In genomic region chrX:48728653-48729052, GRCh38 we compare ENCODE assay signal across 23 cellular contexts. TPM values are rescaled to one million over a fixed set of nuclear protein-coding genes. Genes with fewer than 3 reads are reported as not detected.
A peak's percentile ranks its signal among the peaks of the same experiment; 100 is the strongest.
DNase-seq lines count a peak whose midpoint lies in the region; ATAC-seq and TF ChIP-seq lines count a peak whose summit lies in the region.
"Had no signal": no experiment of that assay in that cellular context is flagged by ENCODE, and none has a peak within 500 bp of the region (broad histone marks: within the 10 kb centered on the region; RNA-seq: fewer than 3 reads in every experiment).

No MANE protein-coding gene starts in this region.

- H3K27me3 Mint-ChIP-seq in activated T-cell treated with anti-CD3 and anti-CD28 coated beads, Interleukin-2, amount 50 U/mL, for 72 hours (ENCODE audit: low read depth), result peaks cover 13% of the 10 kb centered on the region
- H3K27me3 Mint-ChIP-seq in CD8-positive, alpha-beta memory T cell, result no peaks in the 10 kb centered on the region
- no peaks in the 10 kb centered on the region for H3K27me3 Mint-ChIP-seq in activated T-helper 2 cell treated with anti-CD3 and anti-CD28 coated beads, Interferon-gamma antibody, Interleukin-2, Interleukin-4, amounts not matched to agents 10 μg/mL and 5 μg/mL and 100 μg/mL, durations not matched to agents 14 hours and 24 hours and 36 hours (ENCODE audit: low read depth)
- H3K27me3 Mint-ChIP-seq in natural killer cell treated with Interleukin-12 subunit alpha and Interleukin-12 subunit beta and Interleukin-15 and Interleukin-18, amount 100 ng/mL, for 72 hours, result peaks cover 0 to 4% of the 10 kb centered on the region in 2 donors

- H3K4me1 ChIP-seq in CD8-positive, alpha-beta memory T cell (ENCODE audit: insufficient read depth, low read length), result peaks cover 17% of the 10 kb centered on the region
- no peaks in the 10 kb centered on the region for H3K4me1 ChIP-seq in mucosa of descending colon (ENCODE audit: low read depth)
- H3K4me1 ChIP-seq: BLaER1 had no signal

- no peak overlapping the region for H3K4me3 ChIP-seq in CD8-positive, alpha-beta memory T cell (ENCODE audit: low read length)
- no peak overlapping the region for H3K4me3 ChIP-seq in mucosa of descending colon
- H3K4me3 ChIP-seq: BLaER1 had no signal

- no peaks in the 10 kb centered on the region for H3K36me3 ChIP-seq in CD8-positive, alpha-beta memory T cell (ENCODE audit: insufficient read depth, low read length)
- no peaks in the 10 kb centered on the region for H3K36me3 ChIP-seq in mucosa of descending colon (ENCODE audit: low read depth)
- H3K36me3 ChIP-seq: BLaER1 had no signal

- CTCF ChIA-PET in CD8-positive, alpha-beta memory T cell (lab: Charles Lee), result no interaction called here

- no peak for DNase-seq in activated T-cell treated with anti-CD3 and anti-CD28 coated beads, Interleukin-2, amount 50 U/mL, for 72 hours
- DNase-seq in activated T-cell treated with anti-CD3 and anti-CD28 coated beads for 4 hours, result no peak
- DNase-seq in CD8-positive, alpha-beta memory T cell, result no peak
- DNase-seq in activated T-helper 2 cell treated with anti-CD3 and anti-CD28 coated beads, Interferon-gamma antibody, Interleukin-2, Interleukin-4, amounts not matched to agents 10 μg/mL and 5 μg/mL and 100 μg/mL, durations not matched to agents 14 hours and 24 hours and 36 hours (ENCODE audit: low spot score), result no peak
- no peak for DNase-seq in natural killer cell treated with Interleukin-12 subunit alpha and Interleukin-12 subunit beta and Interleukin-15 and Interleukin-18, amount 100 ng/mL, for 72 hours (ENCODE audit: low spot score)
- DNase-seq in mucosa of descending colon, result no peak
- no peak for DNase-seq in NCI-H2029 (lab: John Stamatoyannopoulos, UW)
- DNase-seq: GDM1; GOT3; HCEC 1CT; NCI-H1092 treated with DMSO at 0.1 percent for 48 hours; NCI-H146; NCI-H2029 treated with DMSO at 0.1 percent for 48 hours; NCI-H2171; NCI-H345; NCI-H524; NCI-H774; NK-92 treated with Interleukin-12 subunit alpha and Interleukin-12 subunit beta, amount 100 ng/mL, for 24 hours had no signal

- H3K9me3 ChIP-seq in CD8-positive, alpha-beta memory T cell (ENCODE audit: low read length), result no peaks in the 10 kb centered on the region
- H3K9me3 ChIP-seq in mucosa of descending colon, result no peaks in the 10 kb centered on the region
- H3K9me3 ChIP-seq: BLaER1 had no signal

- H3K27me3 ChIP-seq in CD8-positive, alpha-beta memory T cell (ENCODE audit: insufficient read depth, low read length, poor library complexity, severe bottlenecking), result no peaks in the 10 kb centered on the region

- no peak for TF ChIP-seq CTCF in mucosa of descending colon (IDR thresholded peaks at IDR 0.05)

- ATAC-seq in activated T-cell treated with anti-CD3 and anti-CD28 coated beads, Interleukin-2, amount 50 U/mL, for 72 hours (replicated peaks in 1 of 2), result peak in 1 of 2 donors; percentile 36
- no peak for ATAC-seq in natural killer cell treated with Interleukin-12 subunit alpha and Interleukin-12 subunit beta and Interleukin-15 and Interleukin-18, amount 100 ng/mL, for 72 hours
- no peak for ATAC-seq in HG02870 (IDR thresholded peaks at IDR 0.05; ENCODE audit: unreplicated experiment)
- no peak for ATAC-seq in mucosa of descending colon

- peaks cover 9 to 17% of the 10 kb centered on the region in 2 donors for H3K36me3 Mint-ChIP-seq in activated T-cell treated with anti-CD3 and anti-CD28 coated beads, Interleukin-2, amount 50 U/mL, for 72 hours (ENCODE audit: insufficient read depth in 2 of 2)
- no peaks in the 10 kb centered on the region for H3K36me3 Mint-ChIP-seq in CD8-positive, alpha-beta memory T cell
- H3K36me3 Mint-ChIP-seq in activated T-helper 2 cell treated with anti-CD3 and anti-CD28 coated beads, Interferon-gamma antibody, Interleukin-2, Interleukin-4, amounts not matched to agents 10 μg/mL and 5 μg/mL and 100 μg/mL, durations not matched to agents 14 hours and 24 hours and 36 hours (ENCODE audit: low read depth), result peaks cover 30% of the 10 kb centered on the region
- peaks cover 10% of the 10 kb centered on the region for H3K36me3 Mint-ChIP-seq in natural killer cell treated with Interleukin-12 subunit alpha and Interleukin-12 subunit beta and Interleukin-15 and Interleukin-18, amount 100 ng/mL, for 72 hours

- peaks cover 23% of the 10 kb centered on the region for H3K4me1 Mint-ChIP-seq in activated T-cell treated with anti-CD3 and anti-CD28 coated beads, Interleukin-2, amount 50 U/mL, for 72 hours (ENCODE audit: low read depth)
- H3K4me1 Mint-ChIP-seq in CD8-positive, alpha-beta memory T cell, result peaks cover 38 to 49% (median 42%) of the 10 kb centered on the region in 3 donors
- peaks cover 24% of the 10 kb centered on the region for H3K4me1 Mint-ChIP-seq in activated T-helper 2 cell treated with anti-CD3 and anti-CD28 coated beads, Interferon-gamma antibody, Interleukin-2, Interleukin-4, amounts not matched to agents 10 μg/mL and 5 μg/mL and 100 μg/mL, durations not matched to agents 14 hours and 24 hours and 36 hours (ENCODE audit: low read depth)
- peaks cover 24 to 35% of the 10 kb centered on the region in 2 donors for H3K4me1 Mint-ChIP-seq in natural killer cell treated with Interleukin-12 subunit alpha and Interleukin-12 subunit beta and Interleukin-15 and Interleukin-18, amount 100 ng/mL, for 72 hours (ENCODE audit: low read depth in 2 of 2)

- peak overlapping the region; percentile 49 for H3K27ac Mint-ChIP-seq in activated T-cell treated with anti-CD3 and anti-CD28 coated beads, Interleukin-2, amount 50 U/mL, for 72 hours
- peak overlapping the region in 7 of 8 donors; percentile 11 to 81 (median 37) for H3K27ac Mint-ChIP-seq in CD8-positive, alpha-beta memory T cell
- H3K27ac Mint-ChIP-seq in activated T-helper 2 cell treated with anti-CD3 and anti-CD28 coated beads, Interferon-gamma antibody, Interleukin-2, Interleukin-4, amounts not matched to agents 10 μg/mL and 5 μg/mL and 100 μg/mL, durations not matched to agents 14 hours and 24 hours and 36 hours, result peak overlapping the region; percentile 31
- peak overlapping the region in 1 of 2 donors; percentile 15 for H3K27ac Mint-ChIP-seq in natural killer cell treated with Interleukin-12 subunit alpha and Interleukin-12 subunit beta and Interleukin-15 and Interleukin-18, amount 100 ng/mL, for 72 hours

- intact Hi-C loops in activated T-helper 2 cell treated with anti-CD3 and anti-CD28 coated beads, Interferon-gamma antibody, Interleukin-2, Interleukin-4, amounts not matched to agents 10 μg/mL and 5 μg/mL and 100 μg/mL, durations not matched to agents 14 hours and 24 hours and 36 hours (cut with micrococcal nuclease), result loop anchor here (2.0 kb wide), 1 partner anchor 14 kb away; no protein-coding TSS in a partner anchor
- intact Hi-C loops in mucosa of descending colon (cut with DNase I, micrococcal nuclease), result no loop called here

- no peak overlapping the region for H3K4me3 Mint-ChIP-seq in activated T-cell treated with anti-CD3 and anti-CD28 coated beads, Interleukin-2, amount 50 U/mL, for 72 hours
- peak overlapping the region in 1 of 7 donors; percentile 4 for H3K4me3 Mint-ChIP-seq in CD8-positive, alpha-beta memory T cell
- H3K4me3 Mint-ChIP-seq in activated T-helper 2 cell treated with anti-CD3 and anti-CD28 coated beads, Interferon-gamma antibody, Interleukin-2, Interleukin-4, amounts not matched to agents 10 μg/mL and 5 μg/mL and 100 μg/mL, durations not matched to agents 14 hours and 24 hours and 36 hours (ENCODE audit: low read depth), result no peak overlapping the region
- H3K4me3 Mint-ChIP-seq in natural killer cell treated with Interleukin-12 subunit alpha and Interleukin-12 subunit beta and Interleukin-15 and Interleukin-18, amount 100 ng/mL, for 72 hours, result peak overlapping the region; percentile 33

- H3K9me3 Mint-ChIP-seq in activated T-cell treated with anti-CD3 and anti-CD28 coated beads, Interleukin-2, amount 50 U/mL, for 72 hours, result peaks cover 2 to 17% of the 10 kb centered on the region in 2 donors
- H3K9me3 Mint-ChIP-seq in CD8-positive, alpha-beta memory T cell, result peaks cover 0 to 8% (median 4%) of the 10 kb centered on the region in 5 donors
- H3K9me3 Mint-ChIP-seq in activated T-helper 2 cell treated with anti-CD3 and anti-CD28 coated beads, Interferon-gamma antibody, Interleukin-2, Interleukin-4, amounts not matched to agents 10 μg/mL and 5 μg/mL and 100 μg/mL, durations not matched to agents 14 hours and 24 hours and 36 hours, result peaks cover 23% of the 10 kb centered on the region
- no peaks in the 10 kb centered on the region for H3K9me3 Mint-ChIP-seq in natural killer cell treated with Interleukin-12 subunit alpha and Interleukin-12 subunit beta and Interleukin-15 and Interleukin-18, amount 100 ng/mL, for 72 hours

- POLR2A ChIA-PET in CD8-positive, alpha-beta memory T cell (lab: Charles Lee), result no interaction called here

- H3K27ac ChIP-seq in CD8-positive, alpha-beta memory T cell (ENCODE audit: low read depth, low read length), result no peak overlapping the region
- H3K27ac ChIP-seq: BLaER1, HL-60, KMS-11 had no signal

RNA-seq across cellular contexts. Expression of gene SUV39H1, which starts 32.1 kb away (rescaled TPM):
- total RNA-seq in activated T-cell treated with anti-CD3 and anti-CD28 coated beads, Interleukin-2, amount 50 U/mL, for 72 hours, result 10 to 100 TPM; 29.4 to 34.8 TPM
- 10 to 100 TPM; 32.1 to 33.2 TPM for total RNA-seq in CD8-positive, alpha-beta memory T cell
- 17.2 TPM for polyA plus RNA-seq in CD8-positive, alpha-beta memory T cell
- total RNA-seq in activated T-helper 2 cell treated with anti-CD3 and anti-CD28 coated beads, Interferon-gamma antibody, Interleukin-2, Interleukin-4, amounts not matched to agents 10 μg/mL and 5 μg/mL and 100 μg/mL, durations not matched to agents 14 hours and 24 hours and 36 hours, result 28.8 and 29.6 TPM in 2 replicates
- total RNA-seq in natural killer cell treated with Interleukin-12 subunit alpha and Interleukin-12 subunit beta and Interleukin-15 and Interleukin-18, amount 100 ng/mL, for 72 hours, result 10 to 100 TPM; 19.2 to 33.8 TPM
- 1 to 10 TPM; 3.4 to 6.2 (median 3.7) TPM for total RNA-seq in mucosa of descending colon

RNA-seq across cellular contexts. Expression of gene GLOD5, which starts 32.9 kb away (rescaled TPM):
- total RNA-seq in activated T-cell treated with anti-CD3 and anti-CD28 coated beads, Interleukin-2, amount 50 U/mL, for 72 hours, result not detected
- total RNA-seq in CD8-positive, alpha-beta memory T cell, result not detected
- polyA plus RNA-seq in CD8-positive, alpha-beta memory T cell, result not detected
- not detected in 2 replicates for total RNA-seq in activated T-helper 2 cell treated with anti-CD3 and anti-CD28 coated beads, Interferon-gamma antibody, Interleukin-2, Interleukin-4, amounts not matched to agents 10 μg/mL and 5 μg/mL and 100 μg/mL, durations not matched to agents 14 hours and 24 hours and 36 hours
- total RNA-seq in natural killer cell treated with Interleukin-12 subunit alpha and Interleukin-12 subunit beta and Interleukin-15 and Interleukin-18, amount 100 ng/mL, for 72 hours, result not detected
- total RNA-seq in mucosa of descending colon, result 1 to 10 TPM; 4.3 to 9.9 (median 7.1) TPM
- total RNA-seq: HT-29 had no signal

RNA-seq across cellular contexts. Expression of gene WAS, which starts 45.1 kb away (rescaled TPM):
- total RNA-seq in activated T-cell treated with anti-CD3 and anti-CD28 coated beads, Interleukin-2, amount 50 U/mL, for 72 hours, result 10 to 100 TPM; 81.4 to 83.9 TPM
- total RNA-seq in CD8-positive, alpha-beta memory T cell, result 10 to 100 TPM; 81.9 to 84.0 TPM
- polyA plus RNA-seq in CD8-positive, alpha-beta memory T cell, result 33.5 TPM
- total RNA-seq in activated T-helper 2 cell treated with anti-CD3 and anti-CD28 coated beads, Interferon-gamma antibody, Interleukin-2, Interleukin-4, amounts not matched to agents 10 μg/mL and 5 μg/mL and 100 μg/mL, durations not matched to agents 14 hours and 24 hours and 36 hours, result 117 and 120 TPM in 2 replicates
- total RNA-seq in natural killer cell treated with Interleukin-12 subunit alpha and Interleukin-12 subunit beta and Interleukin-15 and Interleukin-18, amount 100 ng/mL, for 72 hours, result 100 to 1,000 TPM in 1 of 2 donors, 10 to 100 TPM in 1; 98.7 to 109 TPM
- 1 to 10 TPM; 4.4 to 8.6 (median 5.3) TPM for total RNA-seq in mucosa of descending colon

RNA-seq across cellular contexts. Expression of gene GATA1, which starts 57.7 kb away (rescaled TPM):
- under 1 TPM; 0.22 to 0.35 TPM for total RNA-seq in activated T-cell treated with anti-CD3 and anti-CD28 coated beads, Interleukin-2, amount 50 U/mL, for 72 hours
- not detected for total RNA-seq in CD8-positive, alpha-beta memory T cell
- polyA plus RNA-seq in CD8-positive, alpha-beta memory T cell, result not detected
- total RNA-seq in activated T-helper 2 cell treated with anti-CD3 and anti-CD28 coated beads, Interferon-gamma antibody, Interleukin-2, Interleukin-4, amounts not matched to agents 10 μg/mL and 5 μg/mL and 100 μg/mL, durations not matched to agents 14 hours and 24 hours and 36 hours, result not detected in 2 replicates
- total RNA-seq in natural killer cell treated with Interleukin-12 subunit alpha and Interleukin-12 subunit beta and Interleukin-15 and Interleukin-18, amount 100 ng/mL, for 72 hours, result under 1 TPM in 1 of 2 donors, not detected in 1; 0.73 TPM
- under 1 TPM in 1 of 3 donors, not detected in 2; 0.32 TPM for total RNA-seq in mucosa of descending colon
- total RNA-seq: HT-29 had no signal

Comparison
In these comparisons a context has a peak if more than half of its experiments do, and no peak if none do; other contexts are left out.
1. RNA of gene WAS, which starts 45.1 kb away (total RNA-seq): 117 to 120 TPM in activated T-helper 2 cell treated with anti-CD3 and anti-CD28 coated beads, Interferon-gamma antibody, Interleukin-2, Interleukin-4, amounts not matched to agents 10 μg/mL and 5 μg/mL and 100 μg/mL, durations not matched to agents 14 hours and 24 hours and 36 hours, 98.7 to 109 TPM in natural killer cell treated with Interleukin-12 subunit alpha and Interleukin-12 subunit beta and Interleukin-15 and Interleukin-18, amount 100 ng/mL, for 72 hours, 81.9 to 84.0 TPM in CD8-positive, alpha-beta memory T cell and 81.4 to 83.9 TPM in activated T-cell treated with anti-CD3 and anti-CD28 coated beads, Interleukin-2, amount 50 U/mL, for 72 hours; 4.4 to 8.6 TPM in mucosa of descending colon; every median in the first group is over 4 times any median in the second.